8 cellular contexts compared by ENCODE assay signal in the genomic region with DNA sequence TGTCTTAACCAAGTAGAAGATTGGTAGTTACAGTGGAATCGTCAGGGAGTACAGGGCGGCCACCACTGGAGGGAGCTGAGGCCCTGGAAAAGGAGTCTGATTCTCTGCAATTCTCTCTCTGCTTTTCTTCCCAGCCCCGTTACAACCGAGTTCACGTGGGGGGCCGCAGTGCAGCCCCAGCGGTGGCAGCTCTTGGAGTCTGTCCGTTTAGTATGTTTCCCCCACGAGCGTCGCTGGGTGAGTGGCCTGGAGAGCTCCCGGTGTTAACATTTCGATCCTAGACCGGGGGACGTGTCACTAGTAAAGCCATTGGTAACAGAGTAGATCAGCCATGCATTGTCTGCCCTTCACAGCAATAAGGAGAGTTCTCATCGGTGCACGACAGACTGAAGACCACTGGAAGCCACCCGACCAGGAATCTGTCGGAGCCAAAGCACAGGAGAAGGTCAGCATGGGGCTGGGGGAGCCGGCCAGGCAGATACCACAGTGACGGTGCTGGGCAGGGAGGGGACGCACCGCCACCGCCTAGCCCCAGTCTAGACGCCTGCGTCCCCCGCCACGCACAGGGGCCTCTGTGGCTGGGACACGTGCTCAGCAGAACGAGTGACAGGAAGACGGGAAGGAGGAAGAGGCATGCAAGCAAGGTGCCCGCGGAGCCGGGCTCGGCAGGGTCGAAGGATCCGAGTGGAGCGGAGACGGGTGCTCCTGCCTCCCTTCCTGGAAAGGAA. TPM values are rescaled to one million over a fixed set of nuclear protein-coding genes. Genes with fewer than 3 reads are reported as not detected.
DNase-seq lines count a peak whose midpoint lies in the region; ATAC-seq and TF ChIP-seq lines count a peak whose summit lies in the region.

No MANE protein-coding gene starts in this region.

- H3K27ac Mint-ChIP-seq in T-cell, result peak overlapping the region; percentile 43 to 66

- H3K9me3 ChIP-seq in heart right ventricle, result no peaks in the 10 kb centered on the region
- H3K9me3 ChIP-seq in stomach smooth muscle (ENCODE audit: control insufficient read depth in 2 of 2, low read length in 2 of 2), result no peaks in the 10 kb centered on the region
- H3K9me3 ChIP-seq in aorta (ENCODE audit: control insufficient read depth, low read length), result no peaks in the 10 kb centered on the region

- DNase-seq in heart right ventricle (no peak), left cardiac atrium (no peak), T-cell (peak in 3 of 34 experiments; percentile 31 to 44 (median 35)), fibroblast of mammary gland (ENCODE audit: low read depth) (peak; percentile 68), KG1 (lab: John Stamatoyannopoulos, UW) (no peak), aorta (no peak)

- H3K27ac ChIP-seq in heart right ventricle, result no peak overlapping the region
- H3K27ac ChIP-seq in stomach smooth muscle (ENCODE audit: low read length), result peak overlapping the region; percentile 88
- H3K27ac ChIP-seq in aorta (ENCODE audit: low read depth in 1 of 2, low read length in 2 of 2), result no peak overlapping the region

- no peak overlapping the region for H3K4me3 ChIP-seq in heart right ventricle
- no peak overlapping the region for H3K4me3 ChIP-seq in fibroblast of mammary gland (ENCODE audit: control insufficient read depth, low read depth, low read length)
- H3K4me3 ChIP-seq in stomach smooth muscle (ENCODE audit: low read length in 2 of 2), result no peak overlapping the region
- no peak overlapping the region for H3K4me3 ChIP-seq in aorta (ENCODE audit: low read length in 2 of 2)

- CTCF ChIA-PET in T-cell (lab: Charles Lee), result interaction anchor here in 1 of 2 donors (0.7 kb wide), 1 partner anchor 76 kb away, joined by 3 read pairs; no protein-coding TSS in a partner anchor

- H3K4me3 Mint-ChIP-seq in T-cell, result no peak overlapping the region

- intact Hi-C loops in heart right ventricle (cut with DNase I), result loop anchor here in 4 of 10 donors (5.0 to 10.0 kb wide), 3 partner anchors 50 to 80 kb away; no protein-coding TSS in a partner anchor
- intact Hi-C loops in left cardiac atrium (cut with DNase I), result loop anchor here in 1 of 2 donors (10.0 kb wide), 1 partner anchor 50 kb away; no protein-coding TSS in a partner anchor
- intact Hi-C loops in aorta (cut with DNase I), result loop anchor here in 1 of 2 donors (5.0 kb wide), 1 partner anchor 37 kb away; no protein-coding TSS in a partner anchor

- no peak overlapping the region for H3K9ac ChIP-seq in stomach smooth muscle (ENCODE audit: low read length in 2 of 2)

- ATAC-seq in heart right ventricle (no peak), left cardiac atrium (no peak), T-cell (replicated peaks in 1 of 4) (no peak), GM18858 (IDR thresholded peaks at IDR 0.05; ENCODE audit: unreplicated experiment) (no peak), aorta (ENCODE audit: low FRiP score) (no peak)

- no peaks in the 10 kb centered on the region for H3K27me3 ChIP-seq in heart right ventricle
- no peaks in the 10 kb centered on the region for H3K27me3 ChIP-seq in stomach smooth muscle (ENCODE audit: control insufficient read depth in 1 of 2, insufficient read depth in 2 of 2, low read length in 2 of 2)
- H3K27me3 ChIP-seq in aorta (ENCODE audit: control insufficient read depth in 1 of 2, insufficient read depth in 2 of 2, low read length in 1 of 2), result no peaks in the 10 kb centered on the region

- 76 to 79% methylated on average over 39 of the region's 39 CpGs for WGBS in heart right ventricle, 2 donors
- WGBS in aorta, 2 donors, result 80 to 81% methylated on average over 39 of the region's 39 CpGs

- peaks cover 42% of the 10 kb centered on the region for H3K36me3 Mint-ChIP-seq in T-cell

- H3K9me3 Mint-ChIP-seq in T-cell, result no peaks in the 10 kb centered on the region

- H3K4me1 ChIP-seq in heart right ventricle (peaks cover 49 to 82% (median 69%) of the 10 kb centered on the region in 9 donors), stomach smooth muscle (ENCODE audit: control insufficient read depth, insufficient read depth, low read length) (peaks cover 76% of the 10 kb centered on the region), aorta (ENCODE audit: control insufficient read depth in 1 of 2, insufficient read depth in 2 of 2, low read length in 2 of 2) (no peaks in the 10 kb centered on the region)

- H3K36me3 ChIP-seq in heart right ventricle, result peaks cover under 1 to 83% (median 52%) of the 10 kb centered on the region in 9 donors
- H3K36me3 ChIP-seq in stomach smooth muscle (ENCODE audit: control insufficient read depth in 2 of 2, insufficient read depth in 2 of 2, low read length in 2 of 2), result peaks cover 50 to 53% of the 10 kb centered on the region in 2 donors
- H3K36me3 ChIP-seq in aorta (ENCODE audit: control insufficient read depth in 1 of 2, insufficient read depth in 2 of 2, low read length in 1 of 2), result peaks cover 4 to 12% of the 10 kb centered on the region in 2 donors

- no peaks in the 10 kb centered on the region for H3K27me3 Mint-ChIP-seq in T-cell

- TF ChIP-seq CTCF in heart right ventricle (IDR thresholded peaks at IDR 0.05), result peak in 7 of 9 donors; percentile 37 to 56 (median 48)
- TF ChIP-seq CTCF in fibroblast of mammary gland (conservative IDR thresholded peaks at IDR 0.05; ENCODE audit: control insufficient read depth, insufficient read depth, low read depth, low read length), result peak; percentile 69

- POLR2A ChIA-PET in T-cell (lab: Charles Lee), result interaction anchor here in 1 of 2 donors (0.6 kb wide), 1 partner anchor 25 kb away, joined by 4 read pairs; no protein-coding TSS in a partner anchor

- peaks cover 38 to 57% (median 55%) of the 10 kb centered on the region in 3 donors for H3K4me1 Mint-ChIP-seq in T-cell

RNA-seq across cellular contexts. Expression of a gene that starts 15.7 kb away (rescaled TPM):
- total RNA-seq in heart right ventricle (10 to 100 TPM in 5 of 10 donors, 1 to 10 TPM in 5; 4.8 to 65.3 (median 10.1) TPM), left cardiac atrium (10 to 100 TPM; 18.4 to 35.7 TPM), T-cell (10 to 100 TPM; 31.9 to 47.3 (median 40.9) TPM), aorta (10 to 100 TPM; 55.6 to 96.9 TPM)
- polyA plus RNA-seq in heart right ventricle (10 to 100 TPM in 1 of 2 donors, 1 to 10 TPM in 1; 8.4 to 33.6 TPM), aorta (10 to 100 TPM in 1 of 2 donors, 1 to 10 TPM in 1; 7.6 to 20.3 TPM)

RNA-seq across cellular contexts. Expression of a gene that starts 28.9 kb away (rescaled TPM):
- 10 to 100 TPM; 56.8 to 72.7 (median 67.8) TPM for total RNA-seq in heart right ventricle
- 10 to 100 TPM; 54.4 to 58.1 TPM for polyA plus RNA-seq in heart right ventricle
- total RNA-seq in left cardiac atrium, result 10 to 100 TPM; 63.6 to 88.2 TPM
- total RNA-seq in T-cell, result 100 to 1,000 TPM; 177 to 273 (median 194) TPM
- total RNA-seq in aorta, result 100 to 1,000 TPM; 130 to 153 TPM
- polyA plus RNA-seq in aorta, result 10 to 100 TPM; 39.9 to 73.4 TPM

RNA-seq across cellular contexts. Expression of a gene that starts 31.9 kb away (rescaled TPM):
- 10 to 100 TPM in 8 of 10 donors, 1 to 10 TPM in 2; 7.0 to 16.2 (median 10.7) TPM for total RNA-seq in heart right ventricle
- polyA plus RNA-seq in heart right ventricle, result 10 to 100 TPM in 1 of 2 donors, 1 to 10 TPM in 1; 9.4 to 34.5 TPM
- 10 to 100 TPM; 11.9 to 17.2 TPM for total RNA-seq in left cardiac atrium
- total RNA-seq in T-cell, result 100 to 1,000 TPM in 3 of 5 donors, 10 to 100 TPM in 2; 86.4 to 127 (median 103) TPM
- total RNA-seq in aorta, result 10 to 100 TPM; 31.2 to 53.4 TPM
- 100 to 1,000 TPM in 1 of 2 donors, 10 to 100 TPM in 1; 17.8 to 145 TPM for polyA plus RNA-seq in aorta
